Comparison of ENCODE assay signal across 22 cellular contexts in the genomic region with DNA sequence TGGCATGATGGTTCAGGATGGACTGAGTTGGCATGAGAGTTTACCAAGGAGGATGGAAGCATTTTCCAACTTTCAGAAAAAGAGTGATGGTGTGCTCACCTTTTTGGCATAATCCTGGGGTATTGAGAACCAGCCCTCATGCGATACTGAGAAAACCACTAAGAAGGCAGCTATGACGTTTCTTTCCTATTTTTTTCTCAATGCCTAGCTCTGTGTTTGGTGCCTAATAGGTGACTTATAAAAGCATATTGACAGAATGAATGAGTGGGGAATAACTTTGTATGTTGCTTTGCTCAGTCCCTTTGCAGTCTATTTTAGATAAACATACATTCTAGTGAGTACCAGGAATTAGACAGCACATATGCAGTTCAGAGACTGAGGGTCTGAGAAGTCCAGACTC.
"Had no signal": no experiment of that assay in that cellular context is flagged by ENCODE, and none has a peak within 500 bp of the region (broad histone marks: within the 10 kb centered on the region; RNA-seq: fewer than 3 reads in every experiment).

No MANE protein-coding gene starts in this region.

- H3K27ac ChIP-seq: dorsolateral prefrontal cortex, left lung, stomach, WERI-Rb-1 had no signal

- H3K4me2 ChIP-seq: smooth muscle cell had no signal

- H3K27ac Mint-ChIP-seq: activated CD4-positive, alpha-beta T cell treated with anti-CD3 and anti-CD28 coated beads for 36 hours; activated CD8-positive, alpha-beta T cell treated with anti-CD3 and anti-CD28 coated beads for 36 hours; activated naive CD8-positive, alpha-beta T cell treated with anti-CD3 and anti-CD28 coated beads, Interleukin-2, amount 10 ng/mL, durations not matched to agents 7 days and 5 days; activated T-helper 17 cell treated with anti-CD3 and anti-CD28 coated beads, Interleukin-2, amount 50 U/mL, for 72 hours; mesothelial cell of epicardium; stimulated activated effector memory CD8-positive, alpha-beta T cell treated with anti-CD3 and anti-CD28 coated beads, Interleukin-12 subunit alpha, Interleukin-12 subunit beta, amount 100 ng/mL, for 72 hours had no signal

- ATAC-seq: activated CD4-positive, alpha-beta T cell treated with anti-CD3 and anti-CD28 coated beads for 36 hours; activated CD8-positive, alpha-beta T cell treated with anti-CD3 and anti-CD28 coated beads for 36 hours; activated T-helper 17 cell treated with anti-CD3 and anti-CD28 coated beads, Interleukin-2, amount 50 U/mL, for 72 hours; left lung; sciatic nerve; stimulated activated effector memory CD8-positive, alpha-beta T cell treated with anti-CD3 and anti-CD28 coated beads, Interleukin-12 subunit alpha, Interleukin-12 subunit beta, amount 100 ng/mL, for 72 hours had no signal

- H3K36me3 ChIP-seq: left lung, stomach, WERI-Rb-1 had no signal

- H3K27me3 ChIP-seq: left lung, stomach had no signal

- H3K36me3 Mint-ChIP-seq: activated naive CD8-positive, alpha-beta T cell treated with anti-CD3 and anti-CD28 coated beads, Interleukin-2, amount 10 ng/mL, durations not matched to agents 7 days and 5 days; brain; mesothelial cell of epicardium; stimulated activated effector memory CD8-positive, alpha-beta T cell treated with anti-CD3 and anti-CD28 coated beads, Interleukin-12 subunit alpha, Interleukin-12 subunit beta, amount 100 ng/mL, for 72 hours had no signal

- H3K4me1 Mint-ChIP-seq: activated CD4-positive, alpha-beta T cell treated with anti-CD3 and anti-CD28 coated beads for 36 hours; activated naive CD8-positive, alpha-beta T cell treated with anti-CD3 and anti-CD28 coated beads, Interleukin-2, amount 10 ng/mL, durations not matched to agents 7 days and 5 days; activated T-helper 17 cell treated with anti-CD3 and anti-CD28 coated beads, Interleukin-2, amount 50 U/mL, for 72 hours; mesothelial cell of epicardium; stimulated activated effector memory CD8-positive, alpha-beta T cell treated with anti-CD3 and anti-CD28 coated beads, Interleukin-12 subunit alpha, Interleukin-12 subunit beta, amount 100 ng/mL, for 72 hours had no signal

- H3K4me3 ChIP-seq: dorsolateral prefrontal cortex, left lung, smooth muscle cell, stomach had no signal

- H3K4me3 Mint-ChIP-seq: activated CD4-positive, alpha-beta T cell treated with anti-CD3 and anti-CD28 coated beads for 36 hours; activated CD8-positive, alpha-beta T cell treated with anti-CD3 and anti-CD28 coated beads for 36 hours; activated naive CD8-positive, alpha-beta T cell treated with anti-CD3 and anti-CD28 coated beads, Interleukin-2, amount 10 ng/mL, durations not matched to agents 7 days and 5 days; activated T-helper 17 cell treated with anti-CD3 and anti-CD28 coated beads, Interleukin-2, amount 50 U/mL, for 72 hours; brain; mesothelial cell of epicardium; neural crest cell; stimulated activated effector memory CD8-positive, alpha-beta T cell treated with anti-CD3 and anti-CD28 coated beads, Interleukin-12 subunit alpha, Interleukin-12 subunit beta, amount 100 ng/mL, for 72 hours had no signal

- H3K27me3 Mint-ChIP-seq: activated CD4-positive, alpha-beta T cell treated with anti-CD3 and anti-CD28 coated beads for 36 hours; activated CD8-positive, alpha-beta T cell treated with anti-CD3 and anti-CD28 coated beads for 36 hours; activated naive CD8-positive, alpha-beta T cell treated with anti-CD3 and anti-CD28 coated beads, Interleukin-2, amount 10 ng/mL, durations not matched to agents 7 days and 5 days; activated T-helper 17 cell treated with anti-CD3 and anti-CD28 coated beads, Interleukin-2, amount 50 U/mL, for 72 hours; brain had no signal

- DNase-seq: activated CD4-positive, alpha-beta T cell treated with anti-CD3 and anti-CD28 coated beads for 36 hours; activated CD8-positive, alpha-beta T cell treated with anti-CD3 and anti-CD28 coated beads for 36 hours; activated naive CD4-positive, alpha-beta T cell treated with Interleukin-2 at 50 U/mL for 16 hours; activated naive CD8-positive, alpha-beta T cell treated with anti-CD3 and anti-CD28 coated beads, Interleukin-2, amount 10 ng/mL, durations not matched to agents 7 days and 5 days; activated T-cell treated with anti-CD3 and anti-CD28 coated beads, Interleukin-2, amount 50 U/mL, for 1 hour; dorsolateral prefrontal cortex; erythroblast; foreskin melanocyte; glutamatergic neuron; left lung; stimulated activated CD4-positive, alpha-beta T cell treated with anti-CD3 and anti-CD28 coated beads, Interleukin-4, amount 100 ng/mL, for 24 hours; stomach; T-helper 2 cell; trophoblast cell; WERI-Rb-1 had no signal

- H3K4me1 ChIP-seq: left lung had no signal
